Comparison of ENCODE assay signal across 2 cellular contexts in the genomic region with DNA sequence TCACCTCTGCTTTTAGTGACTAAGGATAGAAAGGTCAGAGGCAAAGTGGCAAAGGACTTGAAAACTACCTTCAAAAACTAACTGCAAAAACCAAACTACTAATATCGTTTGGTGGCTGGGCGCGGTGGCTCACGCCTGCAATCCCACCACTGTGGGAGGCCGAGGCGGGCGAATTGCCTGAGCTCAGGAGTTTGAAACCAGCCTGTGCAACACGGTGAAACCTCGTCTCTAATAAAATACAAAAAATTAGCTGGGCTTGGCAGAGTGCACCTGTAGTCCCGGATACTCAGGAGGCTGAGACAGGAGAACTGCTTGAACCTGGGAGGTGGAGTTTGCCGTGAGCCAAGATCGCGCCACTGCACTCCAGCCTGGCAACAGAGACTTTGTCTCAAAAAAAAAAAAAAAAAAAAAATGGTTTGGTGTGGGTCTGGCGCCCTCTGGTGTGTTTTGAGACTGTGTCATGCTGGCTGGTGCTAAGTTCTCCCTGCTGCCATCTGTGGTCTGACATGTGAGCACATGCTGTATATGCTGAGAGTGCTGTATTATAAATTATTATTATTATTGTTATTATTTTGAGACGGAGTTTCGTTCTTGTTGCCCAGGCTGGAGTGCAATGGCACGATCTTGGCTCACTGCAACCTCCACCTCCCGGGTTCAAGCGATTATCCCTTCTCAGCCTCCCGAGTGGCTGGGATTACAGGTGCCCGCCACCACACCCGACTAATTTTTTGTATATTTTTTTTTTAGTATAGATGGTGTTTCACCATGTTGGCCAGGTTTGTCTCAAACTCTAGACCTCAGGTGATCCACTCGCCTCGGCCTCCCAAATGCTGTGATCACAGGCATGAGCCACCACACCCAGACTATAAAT.
TF ChIP-seq lines count a peak whose summit lies in the region.

No MANE protein-coding gene starts in this region.

TF ChIP-seq in HEK293, 187 proteins besides CTCF, POLR2A, EP300 and RAD21 (continued from another document):
- TF ChIP-seq, protein P1, sequence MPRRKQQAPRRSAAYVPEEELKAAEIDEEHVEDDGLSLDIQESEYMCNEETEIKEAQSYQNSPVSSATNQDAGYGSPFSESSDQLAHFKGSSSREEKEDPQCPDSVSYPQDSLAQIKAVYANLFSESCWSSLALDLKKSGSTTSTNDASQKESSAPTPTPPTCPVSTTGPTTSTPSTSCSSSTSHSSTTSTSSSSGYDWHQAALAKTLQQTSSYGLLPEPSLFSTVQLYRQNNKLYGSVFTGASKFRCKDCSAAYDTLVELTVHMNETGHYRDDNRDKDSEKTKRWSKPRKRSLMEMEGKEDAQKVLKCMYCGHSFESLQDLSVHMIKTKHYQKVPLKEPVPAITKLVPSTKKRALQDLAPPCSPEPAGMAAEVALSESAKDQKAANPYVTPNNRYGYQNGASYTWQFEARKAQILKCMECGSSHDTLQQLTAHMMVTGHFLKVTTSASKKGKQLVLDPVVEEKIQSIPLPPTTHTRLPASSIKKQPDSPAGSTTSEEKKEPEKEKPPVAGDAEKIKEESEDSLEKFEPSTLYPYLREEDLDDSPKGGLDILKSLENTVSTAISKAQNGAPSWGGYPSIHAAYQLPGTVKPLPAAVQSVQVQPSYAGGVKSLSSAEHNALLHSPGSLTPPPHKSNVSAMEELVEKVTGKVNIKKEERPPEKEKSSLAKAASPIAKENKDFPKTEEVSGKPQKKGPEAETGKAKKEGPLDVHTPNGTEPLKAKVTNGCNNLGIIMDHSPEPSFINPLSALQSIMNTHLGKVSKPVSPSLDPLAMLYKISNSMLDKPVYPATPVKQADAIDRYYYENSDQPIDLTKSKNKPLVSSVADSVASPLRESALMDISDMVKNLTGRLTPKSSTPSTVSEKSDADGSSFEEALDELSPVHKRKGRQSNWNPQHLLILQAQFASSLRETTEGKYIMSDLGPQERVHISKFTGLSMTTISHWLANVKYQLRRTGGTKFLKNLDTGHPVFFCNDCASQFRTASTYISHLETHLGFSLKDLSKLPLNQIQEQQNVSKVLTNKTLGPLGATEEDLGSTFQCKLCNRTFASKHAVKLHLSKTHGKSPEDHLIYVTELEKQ (tag by site-specific recombination; IDR thresholded peaks at IDR 0.05; ENCODE audit: borderline replicate concordance): no peak
- TF ChIP-seq MYNN (tag by site-specific recombination; IDR thresholded peaks at IDR 0.05; ENCODE audit: borderline replicate concordance) (no peak), ZNF416 (tag by site-specific recombination; IDR thresholded peaks at IDR 0.05) (no peak), ZNF112 (tag by site-specific recombination; IDR thresholded peaks at IDR 0.05) (no peak), SCRT2 (tag by site-specific recombination; IDR thresholded peaks at IDR 0.05) (no peak), ZNF404 (tag by site-specific recombination; IDR thresholded peaks at IDR 0.05) (no peak), ZNF654 (tag by site-specific recombination; IDR thresholded peaks at IDR 0.05; ENCODE audit: low read depth) (peak; percentile 86), ZNF350 (tag by site-specific recombination; IDR thresholded peaks at IDR 0.05) (no peak), IKZF3 (tag by site-specific recombination; IDR thresholded peaks at IDR 0.05) (no peak), SETDB1 (IDR thresholded peaks at IDR 0.05; ENCODE audit: insufficient read length, low read length) (no peak), ZIC2 (tag by site-specific recombination; IDR thresholded peaks at IDR 0.05) (no peak), KLF1 (tag by site-specific recombination; IDR thresholded peaks at IDR 0.05) (no peak)
- TF ChIP-seq, protein P2, sequence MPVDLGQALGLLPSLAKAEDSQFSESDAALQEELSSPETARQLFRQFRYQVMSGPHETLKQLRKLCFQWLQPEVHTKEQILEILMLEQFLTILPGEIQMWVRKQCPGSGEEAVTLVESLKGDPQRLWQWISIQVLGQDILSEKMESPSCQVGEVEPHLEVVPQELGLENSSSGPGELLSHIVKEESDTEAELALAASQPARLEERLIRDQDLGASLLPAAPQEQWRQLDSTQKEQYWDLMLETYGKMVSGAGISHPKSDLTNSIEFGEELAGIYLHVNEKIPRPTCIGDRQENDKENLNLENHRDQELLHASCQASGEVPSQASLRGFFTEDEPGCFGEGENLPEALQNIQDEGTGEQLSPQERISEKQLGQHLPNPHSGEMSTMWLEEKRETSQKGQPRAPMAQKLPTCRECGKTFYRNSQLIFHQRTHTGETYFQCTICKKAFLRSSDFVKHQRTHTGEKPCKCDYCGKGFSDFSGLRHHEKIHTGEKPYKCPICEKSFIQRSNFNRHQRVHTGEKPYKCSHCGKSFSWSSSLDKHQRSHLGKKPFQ (tag by site-specific recombination; IDR thresholded peaks at IDR 0.05): no peak

TF ChIP-seq in SK-N-SH, 30 proteins besides CTCF, POLR2A, EP300 and RAD21 (continued from another document):
- TF ChIP-seq, protein P3, sequence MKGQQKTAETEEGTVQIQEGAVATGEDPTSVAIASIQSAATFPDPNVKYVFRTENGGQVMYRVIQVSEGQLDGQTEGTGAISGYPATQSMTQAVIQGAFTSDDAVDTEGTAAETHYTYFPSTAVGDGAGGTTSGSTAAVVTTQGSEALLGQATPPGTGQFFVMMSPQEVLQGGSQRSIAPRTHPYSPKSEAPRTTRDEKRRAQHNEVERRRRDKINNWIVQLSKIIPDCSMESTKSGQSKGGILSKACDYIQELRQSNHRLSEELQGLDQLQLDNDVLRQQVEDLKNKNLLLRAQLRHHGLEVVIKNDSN (IDR thresholded peaks at IDR 0.05; ENCODE audit: borderline replicate concordance, low read depth): no peak
- no peak for TF ChIP-seq FOXJ3 (CRISPR knock-in tag; IDR thresholded peaks at IDR 0.05)
- TF ChIP-seq MXI1 (IDR thresholded peaks at IDR 0.05; ENCODE audit: low read depth, low read length): peak; percentile 42; the same call in 1 of the 2 replicates
- peak; percentile 60 for TF ChIP-seq SMC3 (IDR thresholded peaks at IDR 0.05; ENCODE audit: low read depth, low read length)
